Comparison of ENCODE assay signal across 11 cellular contexts in genomic region chr11:100445231-100445735, GRCh38.
DNase-seq lines count a peak whose midpoint lies in the region; ATAC-seq and TF ChIP-seq lines count a peak whose summit lies in the region.
"Had no signal": no experiment of that assay in that cellular context is flagged by ENCODE, and none has a peak within 500 bp of the region (broad histone marks: within the 10 kb centered on the region; RNA-seq: fewer than 3 reads in every experiment).

No MANE protein-coding gene starts in this region.

- no peak overlapping the region for H3K27ac Mint-ChIP-seq in osteocyte (ENCODE audit: unreplicated experiment)
- H3K27ac Mint-ChIP-seq in CD4-positive, alpha-beta T cell: no peak overlapping the region
- H3K27ac Mint-ChIP-seq: natural killer cell treated with Interleukin-12 subunit alpha and Interleukin-12 subunit beta and Interleukin-15 and Interleukin-18, amount 100 ng/mL, for 72 hours had no signal

- peak; percentile 38 for DNase-seq in NCI-H1092 (lab: John Stamatoyannopoulos, UW)
- peak; percentile 7 for DNase-seq in SHP77 treated with DMSO at 0.1 percent for 48 hours (lab: John Stamatoyannopoulos, UW)
- peak; percentile 8 to 42 for DNase-seq in cardiac muscle cell (ENCODE audit: low read depth in 1 of 2, low spot score in 1 of 2)
- DNase-seq in prostate gland (ENCODE audit: low spot score): peak; percentile 5
- no peak for DNase-seq in osteocyte (ENCODE audit: extremely low spot score, unreplicated experiment)
- no peak for DNase-seq in CD4-positive, alpha-beta T cell

- ATAC-seq in HG02973 (IDR thresholded peaks at IDR 0.05; ENCODE audit: unreplicated experiment) (no peak), GM21447 (IDR thresholded peaks at IDR 0.05; ENCODE audit: unreplicated experiment) (no peak)
- no peak for ATAC-seq in CD4-positive, alpha-beta T cell (ENCODE audit: poor library complexity)
- ATAC-seq: foreskin keratinocyte; K562; natural killer cell treated with Interleukin-12 subunit alpha and Interleukin-12 subunit beta and Interleukin-15 and Interleukin-18, amount 100 ng/mL, for 72 hours had no signal

- TF ChIP-seq CTCF in cardiac muscle cell (IDR thresholded peaks at IDR 0.05; ENCODE audit: low read depth, low read length) (no peak), prostate gland (IDR thresholded peaks at IDR 0.05) (no peak), osteocyte (IDR thresholded peaks at IDR 0.05) (no peak)
- TF ChIP-seq CTCF in CD4-positive, alpha-beta T cell (IDR thresholded peaks at IDR 0.05): no peak

- POLR2A ChIA-PET in CD4-positive, alpha-beta T cell (lab: Charles Lee): no interaction called here

- H3K27ac ChIP-seq in cardiac muscle cell (peak overlapping the region; percentile 19), prostate gland (no peak overlapping the region)
- H3K27ac ChIP-seq in CD4-positive, alpha-beta T cell (ENCODE audit: low read depth, low read length): no peak overlapping the region
- H3K27ac ChIP-seq: foreskin keratinocyte had no signal

- intact Hi-C loops in prostate gland (cut with DNase I): no loop called here
- intact Hi-C loops in CD4-positive, alpha-beta T cell (cut with DNase I, micrococcal nuclease): no loop called here

- no peaks in the 10 kb centered on the region for H3K4me1 Mint-ChIP-seq in osteocyte (ENCODE audit: unreplicated experiment)
- no peaks in the 10 kb centered on the region for H3K4me1 Mint-ChIP-seq in CD4-positive, alpha-beta T cell (ENCODE audit: low read depth)

- H3K27me3 ChIP-seq in cardiac muscle cell (no peaks in the 10 kb centered on the region), prostate gland (replicated peaks; ENCODE audit: insufficient read depth) (no peaks in the 10 kb centered on the region)
- no peaks in the 10 kb centered on the region for H3K27me3 ChIP-seq in CD4-positive, alpha-beta T cell (ENCODE audit: control insufficient read depth, insufficient read depth, low read length)
- H3K27me3 ChIP-seq: foreskin keratinocyte had no signal

- no peaks in the 10 kb centered on the region for H3K36me3 Mint-ChIP-seq in osteocyte (ENCODE audit: unreplicated experiment)
- no peaks in the 10 kb centered on the region for H3K36me3 Mint-ChIP-seq in CD4-positive, alpha-beta T cell (ENCODE audit: low read depth)
- H3K36me3 Mint-ChIP-seq: natural killer cell treated with Interleukin-12 subunit alpha and Interleukin-12 subunit beta and Interleukin-15 and Interleukin-18, amount 100 ng/mL, for 72 hours had no signal

- H3K27me3 Mint-ChIP-seq in osteocyte (ENCODE audit: unreplicated experiment): no peaks in the 10 kb centered on the region
- H3K27me3 Mint-ChIP-seq in CD4-positive, alpha-beta T cell: no peaks in the 10 kb centered on the region
- H3K27me3 Mint-ChIP-seq: natural killer cell treated with Interleukin-12 subunit alpha and Interleukin-12 subunit beta and Interleukin-15 and Interleukin-18, amount 100 ng/mL, for 72 hours had no signal

- no peak overlapping the region for H3K4me3 Mint-ChIP-seq in osteocyte (ENCODE audit: unreplicated experiment)
- no peak overlapping the region for H3K4me3 Mint-ChIP-seq in CD4-positive, alpha-beta T cell
- H3K4me3 Mint-ChIP-seq: natural killer cell treated with Interleukin-12 subunit alpha and Interleukin-12 subunit beta and Interleukin-15 and Interleukin-18, amount 100 ng/mL, for 72 hours had no signal

- H3K4me3 ChIP-seq in cardiac muscle cell: no peak overlapping the region
- no peak overlapping the region for H3K4me3 ChIP-seq in prostate gland
- H3K4me3 ChIP-seq: K562 had no signal

- CTCF ChIA-PET in CD4-positive, alpha-beta T cell (lab: Charles Lee): no interaction called here

- no peaks in the 10 kb centered on the region for H3K9me3 Mint-ChIP-seq in osteocyte (ENCODE audit: unreplicated experiment)
- peaks cover 7% of the 10 kb centered on the region for H3K9me3 Mint-ChIP-seq in CD4-positive, alpha-beta T cell

- 8% methylated on average over 2 of the region's 2 CpGs for WGBS in prostate gland

- H3K4me1 ChIP-seq in cardiac muscle cell (ENCODE audit: low read depth) (no peaks in the 10 kb centered on the region), prostate gland (replicated peaks) (no peaks in the 10 kb centered on the region)
- H3K4me1 ChIP-seq: foreskin keratinocyte had no signal

- TF ChIP-seq POLR2A in prostate gland (IDR thresholded peaks at IDR 0.05): no peak

- H3K9me3 ChIP-seq in cardiac muscle cell (ENCODE audit: low read depth): no peaks in the 10 kb centered on the region
- no peaks in the 10 kb centered on the region for H3K9me3 ChIP-seq in prostate gland
- H3K9me3 ChIP-seq in CD4-positive, alpha-beta T cell (ENCODE audit: control insufficient read depth, low read length): no peaks in the 10 kb centered on the region

- H3K36me3 ChIP-seq in cardiac muscle cell: no peaks in the 10 kb centered on the region
- H3K36me3 ChIP-seq in prostate gland: no peaks in the 10 kb centered on the region

Comparison
In these comparisons a context has a peak if more than half of its experiments do, and no peak if none do; other contexts are left out.
1. DNase-seq: peak in NCI-H1092 (single experiment), SHP77 treated with DMSO at 0.1 percent for 48 hours (single experiment), cardiac muscle cell (2 of 2) and prostate gland (single experiment); none in osteocyte (single experiment) and CD4-positive, alpha-beta T cell (0 of 10).